ENCODE assay signal across 26 cellular contexts in genomic region chr22:46280063-46280817, GRCh38. TPM values are rescaled to one million over a fixed set of nuclear protein-coding genes. Genes with fewer than 3 reads are reported as not detected.
DNase-seq lines count a peak whose midpoint lies in the region; ATAC-seq lines count a peak whose summit lies in the region.
"Had no signal": no experiment of that assay in that cellular context is flagged by ENCODE, and none has a peak within 500 bp of the region (broad histone marks: within the 10 kb centered on the region; RNA-seq: fewer than 3 reads in every experiment).

No MANE protein-coding gene starts in this region.

- intact Hi-C loops in Right ventricle myocardium inferior (cut with DNase I) (loop anchor here (1.0 kb wide), 1 partner anchor 10 kb away; no protein-coding TSS in a partner anchor), cardiac septum (cut with DNase I) (no loop called here), left ventricle myocardium superior (cut with micrococcal nuclease) (no loop called here), posterior vena cava (cut with DNase I) (no loop called here)

- DNase-seq in Right ventricle myocardium inferior (ENCODE audit: missing footprints): no peak
- no peak for DNase-seq in cardiac septum (ENCODE audit: low spot score)
- peak; percentile 64 for DNase-seq in left ventricle myocardium superior
- peak; percentile 47 for DNase-seq in posterior vena cava (ENCODE audit: low spot score)
- DNase-seq in SIG-M5 (lab: John Stamatoyannopoulos, UW): no peak
- no peak for DNase-seq in epidermal melanocyte (ENCODE audit: insufficient read length, low spot score)
- DNase-seq: activated CD4-positive, CD25-positive, alpha-beta regulatory T cell treated with anti-CD3 and anti-CD28 coated beads, Interleukin-2, amount 50 U/mL, for 72 hours; activated T-cell treated with anti-CD3 and anti-CD28 coated beads, Interleukin-2, amount 50 U/mL, for 24 hours; DMS153; KBM-7; kidney; mammary epithelial cell; MG63; NCI-H1417 treated with DMSO at 0.1 percent for 48 hours; NCI-H2081 treated with DMSO at 0.1 percent for 48 hours; NCI-H446; NCI-H82; OCI-M1; SJCRH30; stimulated activated CD4-positive, alpha-beta T cell treated with anti-CD3 and anti-CD28 coated beads, Interleukin-12 subunit alpha, Interleukin-12 subunit beta, amount 100 ng/mL, for 4 hours; stimulated activated CD4-positive, alpha-beta T cell treated with anti-CD3 and anti-CD28 coated beads, Interleukin-4, amount 100 ng/mL, for 24 hours; stimulated activated naive CD4-positive, alpha-beta T cell treated with Interleukin-2 at 50 U/mL for 16 hours had no signal

- ATAC-seq in Right ventricle myocardium inferior: peak; percentile 76
- peak; percentile 83 for ATAC-seq in left ventricle myocardium superior
- no peak for ATAC-seq in GM19351 (IDR thresholded peaks at IDR 0.05; ENCODE audit: unreplicated experiment)
- ATAC-seq in GM18873 (IDR thresholded peaks at IDR 0.05; ENCODE audit: low FRiP score, unreplicated experiment): no peak

RNA-seq across cellular contexts. Expression of gene TTC38, which starts 12.4 kb away (rescaled TPM):
- total RNA-seq in Right ventricle myocardium inferior: 23.8 TPM
- total RNA-seq in cardiac septum: 21.5 TPM
- total RNA-seq in left ventricle myocardium superior: 24.0 TPM
- total RNA-seq in posterior vena cava: 10 to 100 TPM; 15.4 to 23.8 TPM

RNA-seq across cellular contexts. Expression of gene GTSE1, which starts 16.4 kb away (rescaled TPM):
- total RNA-seq in Right ventricle myocardium inferior: 0.92 TPM
- 0.32 TPM for total RNA-seq in cardiac septum
- total RNA-seq in left ventricle myocardium superior: 0.45 TPM
- under 1 TPM; 0.19 to 0.48 TPM for total RNA-seq in posterior vena cava

RNA-seq across cellular contexts. Expression of gene PKDREJ, which starts 17.1 kb away (rescaled TPM):
- total RNA-seq in Right ventricle myocardium inferior (0.08 TPM), cardiac septum (0.11 TPM), left ventricle myocardium superior (not detected), posterior vena cava (under 1 TPM; 0.05 to 0.09 TPM)
- total RNA-seq: A172, glomerular endothelial cell, mammary epithelial cell had no signal

RNA-seq across cellular contexts. Expression of gene CDPF1, which starts 30.1 kb away (rescaled TPM):
- total RNA-seq in Right ventricle myocardium inferior (6.2 TPM), cardiac septum (7.6 TPM), left ventricle myocardium superior (6.2 TPM), posterior vena cava (1 to 10 TPM; 3.9 to 4.4 TPM)

RNA-seq across cellular contexts. Expression of gene TRMU, which starts 55.3 kb away (rescaled TPM):
- total RNA-seq in Right ventricle myocardium inferior: 42.2 TPM
- 34.7 TPM for total RNA-seq in cardiac septum
- total RNA-seq in left ventricle myocardium superior: 44.0 TPM
- total RNA-seq in posterior vena cava: 10 to 100 TPM; 21.2 to 27.2 TPM

Comparison
In these comparisons a context has a peak if more than half of its experiments do, and no peak if none do; other contexts are left out.
1. DNase-seq: peak in left ventricle myocardium superior (single experiment) and posterior vena cava (single experiment); none in Right ventricle myocardium inferior (single experiment), cardiac septum (single experiment), SIG-M5 (single experiment) and epidermal melanocyte (single experiment).
2. ATAC-seq: peak in Right ventricle myocardium inferior (single experiment) and left ventricle myocardium superior (single experiment); none in GM19351 (single experiment) and GM18873 (single experiment).